ENCODE assay signal across 7 cellular contexts in genomic region chr6:3849681-3850450, GRCh38. TPM values are rescaled to one million over a fixed set of nuclear protein-coding genes. Genes with fewer than 3 reads are reported as not detected.
DNase-seq lines count a peak whose midpoint lies in the region; ATAC-seq and TF ChIP-seq lines count a peak whose summit lies in the region.

No MANE protein-coding gene starts in this region.

- H3K27me3 Mint-ChIP-seq in WTC11 (ENCODE audit: low read depth) (peaks cover 6% of the 10 kb centered on the region), glutamatergic neuron (ENCODE audit: unreplicated experiment) (peaks cover 7% of the 10 kb centered on the region)

- TF ChIP-seq CTCF in WTC11 (IDR thresholded peaks at IDR 0.05) = no peak
- no peak for TF ChIP-seq CTCF in glutamatergic neuron (IDR thresholded peaks at IDR 0.05; ENCODE audit: partially characterized antibody, unreplicated experiment)

- H3K27ac Mint-ChIP-seq in WTC11 (no peak overlapping the region), glutamatergic neuron (ENCODE audit: unreplicated experiment) (no peak overlapping the region)

- H3K36me3 Mint-ChIP-seq in WTC11 (no peaks in the 10 kb centered on the region), glutamatergic neuron (ENCODE audit: unreplicated experiment) (no peaks in the 10 kb centered on the region)

- peaks cover 9% of the 10 kb centered on the region for H3K4me1 Mint-ChIP-seq in WTC11
- peaks cover 1% of the 10 kb centered on the region for H3K4me1 Mint-ChIP-seq in glutamatergic neuron (ENCODE audit: low read depth, unreplicated experiment)

- CTCF ChIA-PET in WTC11 (lab: Charles Lee) = interaction anchor here (0.6 to 7.4 kb wide), 69 partner anchors 9 to 897 kb away, joined by 3 to 221 read pairs (median 14); partner anchors contain the start of genes ECI2 and PXDC1

- DNase-seq in WTC11 (ENCODE audit: low spot score) = no peak
- DNase-seq in glutamatergic neuron = peak; percentile 25
- peak; percentile 70 for DNase-seq in retina
- no peak for DNase-seq in globus pallidus (ENCODE audit: low spot score)

- peak; percentile 1 for ATAC-seq in GM21526 (IDR thresholded peaks at IDR 0.05; ENCODE audit: low FRiP score, unreplicated experiment)
- ATAC-seq in WTC11 = no peak; the same call in 1 of the 2 replicates
- no peak for ATAC-seq in GM21723 (IDR thresholded peaks at IDR 0.05; ENCODE audit: unreplicated experiment)
- ATAC-seq in GM21390 (IDR thresholded peaks at IDR 0.05; ENCODE audit: unreplicated experiment) = no peak

- no peaks in the 10 kb centered on the region for H3K9me3 Mint-ChIP-seq in WTC11
- H3K9me3 Mint-ChIP-seq in glutamatergic neuron (ENCODE audit: unreplicated experiment) = peaks cover 10% of the 10 kb centered on the region

- H3K4me3 Mint-ChIP-seq in WTC11 (peak overlapping the region; percentile 80), glutamatergic neuron (ENCODE audit: unreplicated experiment) (peak overlapping the region; percentile 88)

- POLR2A ChIA-PET in WTC11 (lab: Charles Lee) = interaction anchor here (0.5 to 1.5 kb wide), 2 partner anchors 171 to 1404 kb away, joined by 3 read pairs; a partner anchor contains a TSS

TF ChIP-seq in WTC11, 78 proteins besides CTCF, POLR2A, EP300 and RAD21:
- TF ChIP-seq PRRX2 (CRISPR knock-in tag; IDR thresholded peaks at IDR 0.05) (no peak), MAX (CRISPR knock-in tag; IDR thresholded peaks at IDR 0.05) (peak; percentile 28; the same call in 1 of the 2 replicates)

RNA-seq across cellular contexts. Expression of gene FAM50B, which starts 0.7 kb away (rescaled TPM):
- 2.1 to 3.6 TPM (median 3.3 TPM) in 3 replicates for total RNA-seq in WTC11 (2021)
- total RNA-seq in glutamatergic neuron (ENCODE audit: unreplicated experiment) = 3.6 TPM

Comparison
In these comparisons a context has a peak if more than half of its experiments do, and no peak if none do; other contexts are left out.
1. DNase-seq: peak in glutamatergic neuron (single experiment) and retina (single experiment); none in WTC11 (single experiment) and globus pallidus (single experiment).